23 cellular contexts compared by ENCODE assay signal in genomic region chr11:21636561-21636960, GRCh38.
DNase-seq lines count a peak whose midpoint lies in the region; ATAC-seq and TF ChIP-seq lines count a peak whose summit lies in the region.
"Had no signal": no experiment of that assay in that cellular context is flagged by ENCODE, and none has a peak within 500 bp of the region (broad histone marks: within the 10 kb centered on the region; RNA-seq: fewer than 3 reads in every experiment).

No MANE protein-coding gene starts in this region.

- no peaks in the 10 kb centered on the region for H4K20me1 ChIP-seq in OCI-LY3 (ENCODE audit: insufficient read depth, low read length)
- H4K20me1 ChIP-seq: BLaER1 treated with 17β-estradiol and CSF1 and Interleukin-3, amounts not matched to agents 10 nM and 100 nM had no signal

- H3K9ac ChIP-seq in OCI-LY3 (ENCODE audit: low read length), result no peak overlapping the region
- H3K9ac ChIP-seq: BLaER1 treated with 17β-estradiol and CSF1 and Interleukin-3, amounts not matched to agents 10 nM and 100 nM had no signal

- peak overlapping the region; percentile 55 for H3K4me2 ChIP-seq in OCI-LY3 (ENCODE audit: low read length)
- H3K4me2 ChIP-seq: A549, GM23338 had no signal

- ATAC-seq in GM18508 (IDR thresholded peaks at IDR 0.05; ENCODE audit: insufficient read depth, unreplicated experiment), result peak; percentile 38
- ATAC-seq in HG02678 (IDR thresholded peaks at IDR 0.05; ENCODE audit: unreplicated experiment), result peak; percentile 42
- ATAC-seq in HG03460 (IDR thresholded peaks at IDR 0.05; ENCODE audit: unreplicated experiment), result peak; percentile 43
- no peak for ATAC-seq in GM19395 (IDR thresholded peaks at IDR 0.05; ENCODE audit: unreplicated experiment)
- ATAC-seq in left cardiac atrium, result no peak
- no peak for ATAC-seq in GM21390 (IDR thresholded peaks at IDR 0.05; ENCODE audit: unreplicated experiment)
- ATAC-seq: A549, GM23338, HCT116 had no signal

- no peaks in the 10 kb centered on the region for H3K79me2 ChIP-seq in OCI-LY3 (ENCODE audit: low read length)

- peaks cover 57% of the 10 kb centered on the region for H3K4me1 ChIP-seq in OCI-LY3 (ENCODE audit: low read length)
- H3K4me1 ChIP-seq: A549 had no signal

- no peak overlapping the region for H2AFZ ChIP-seq in OCI-LY3 (ENCODE audit: low read depth, low read length)
- H2AFZ ChIP-seq: GM23338 had no signal

- H3K9me3 ChIP-seq in OCI-LY3 (ENCODE audit: insufficient read depth, low read length), result no peaks in the 10 kb centered on the region
- H3K9me3 ChIP-seq: A549; BE2C; BLaER1 treated with 17β-estradiol and CSF1 and Interleukin-3, amounts not matched to agents 10 nM and 100 nM had no signal

- no peak for DNase-seq in left cardiac atrium
- no peak for DNase-seq in activated naive CD4-positive, alpha-beta T cell treated with Interleukin-2 at 50 U/mL for 16 hours
- DNase-seq: 8988T; ACHN; AML-193; BE2C; Calu3; CD4-positive, alpha-beta memory T cell; COR-L47; DMS53; DMS79 treated with DMSO at 0.1 percent for 48 hours; GF-D8; H9 had no signal

- no peaks in the 10 kb centered on the region for H3K36me3 ChIP-seq in OCI-LY3 (replicated peaks; ENCODE audit: low read depth, low read length)
- H3K36me3 ChIP-seq: BE2C; BLaER1 treated with 17β-estradiol and CSF1 and Interleukin-3, amounts not matched to agents 10 nM and 100 nM had no signal

- H3K27ac ChIP-seq in OCI-LY3 (ENCODE audit: low read length), result peak overlapping the region; percentile 51
- H3K27ac ChIP-seq: A549; BLaER1 treated with 17β-estradiol and CSF1 and Interleukin-3, amounts not matched to agents 10 nM and 100 nM had no signal

- intact Hi-C loops in left cardiac atrium (cut with DNase I), result no loop called here

- TF ChIP-seq CTCF in OCI-LY3 (IDR thresholded peaks at IDR 0.05; ENCODE audit: low read depth, low read length), result no peak

- no peaks in the 10 kb centered on the region for H3K27me3 ChIP-seq in OCI-LY3 (ENCODE audit: low read depth, low read length)
- H3K27me3 ChIP-seq: BE2C; BLaER1 treated with 17β-estradiol and CSF1 and Interleukin-3, amounts not matched to agents 10 nM and 100 nM had no signal

- H3K4me3 ChIP-seq in OCI-LY3 (ENCODE audit: low read length), result no peak overlapping the region
- H3K4me3 ChIP-seq: A549; BLaER1 treated with 17β-estradiol and CSF1 and Interleukin-3, amounts not matched to agents 10 nM and 100 nM; GM23338 had no signal

Comparison
In these comparisons a context has a peak if more than half of its experiments do, and no peak if none do; other contexts are left out.
1. ATAC-seq: peak in GM18508 (single experiment), HG02678 (single experiment) and HG03460 (single experiment); none in GM19395 (single experiment), left cardiac atrium (0 of 2) and GM21390 (single experiment).